Comparison of ENCODE assay signal across 15 cellular contexts in the genomic region with DNA sequence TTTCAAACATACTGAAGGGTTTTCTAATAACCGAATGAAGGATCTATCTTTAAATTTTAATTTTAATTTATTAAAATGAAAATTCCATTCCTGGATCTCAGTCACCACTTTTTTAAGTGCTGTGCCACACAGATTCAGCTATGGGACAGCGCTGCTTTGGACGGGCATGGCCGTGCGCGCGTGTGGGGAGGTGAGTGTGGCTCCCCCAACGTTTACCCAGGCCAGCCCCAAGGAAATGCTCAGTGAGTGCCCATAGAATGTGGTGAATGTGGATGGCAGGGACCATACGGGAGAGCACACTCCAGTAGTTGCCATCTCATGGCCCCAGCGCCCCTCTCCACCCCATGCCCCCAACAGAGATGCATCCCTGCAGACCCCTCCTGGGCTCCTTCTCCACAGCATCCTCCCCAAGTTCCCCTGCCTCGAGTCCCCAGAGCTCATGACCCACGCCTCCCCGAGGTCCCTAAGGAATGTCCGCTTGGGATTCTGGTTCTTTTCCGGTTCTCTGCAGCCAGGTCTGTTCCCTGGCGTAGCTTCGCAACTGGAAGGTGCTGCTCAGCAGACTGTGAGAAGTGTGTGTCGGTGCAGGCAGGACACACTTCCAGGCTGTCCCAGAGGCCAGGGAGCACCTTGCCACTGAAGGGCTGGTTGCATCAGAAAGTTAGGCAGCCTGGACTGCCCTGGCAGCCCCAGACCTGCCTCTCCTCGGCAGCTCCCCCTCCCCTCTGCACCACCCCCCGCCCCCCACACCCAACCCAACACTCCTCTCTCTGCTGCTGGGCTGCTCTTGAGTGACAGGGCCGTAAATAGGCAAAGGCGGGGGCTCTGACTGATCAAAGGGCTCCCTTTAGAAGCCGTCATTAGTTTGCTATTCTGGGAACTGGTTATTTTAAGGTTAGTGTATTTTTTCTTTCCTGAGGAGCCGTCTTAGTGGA.
DNase-seq lines count a peak whose midpoint lies in the region; ATAC-seq and TF ChIP-seq lines count a peak whose summit lies in the region.
"Had no signal": no experiment of that assay in that cellular context is flagged by ENCODE, and none has a peak within 500 bp of the region (broad histone marks: within the 10 kb centered on the region; RNA-seq: fewer than 3 reads in every experiment).

No MANE protein-coding gene starts in this region.

- H3K36me3 Mint-ChIP-seq in neural crest cell (ENCODE audit: low read depth) = peaks cover 6% of the 10 kb centered on the region

- peaks cover 12% of the 10 kb centered on the region for H3K27me3 Mint-ChIP-seq in neural crest cell (ENCODE audit: low read depth)

- H3K27ac Mint-ChIP-seq in neural crest cell (ENCODE audit: unreplicated experiment) = peak overlapping the region; percentile 71
- H3K27ac Mint-ChIP-seq: HFFc6, IgD-negative memory B cell had no signal

- H3K9ac ChIP-seq in BLaER1 treated with 17β-estradiol and CSF1 and Interleukin-3, amounts not matched to agents 10 nM and 100 nM = peak overlapping the region in 6 of 11 experiments; percentile 9 to 60 (median 35); a peak in 6 of 22 replicates

- peaks cover 0 to 49% (median 15%) of the 10 kb centered on the region in 11 experiments; a peak in 18 of 22 replicates for H3K27me3 ChIP-seq in BLaER1 treated with 17β-estradiol and CSF1 and Interleukin-3, amounts not matched to agents 10 nM and 100 nM
- H3K27me3 ChIP-seq in uterus (no peaks in the 10 kb centered on the region), BE2C (no peaks in the 10 kb centered on the region)

- H4K20me1 ChIP-seq in BLaER1 treated with 17β-estradiol and CSF1 and Interleukin-3, amounts not matched to agents 10 nM and 100 nM = peaks cover 0 to 15% (median 0%) of the 10 kb centered on the region in 11 experiments; a peak in 1 of 22 replicates

- DNase-seq in OCI-M1 (lab: John Stamatoyannopoulos, UW) = peak; percentile 60
- peak; percentile 46 for DNase-seq in cardiac septum (ENCODE audit: low spot score)
- no peak for DNase-seq in neural crest cell (ENCODE audit: low read depth, low spot score)
- DNase-seq in LoVo (ENCODE audit: low spot score) = no peak
- DNase-seq in uterus = no peak
- DNase-seq in BE2C = no peak
- DNase-seq: EL, HFFc6, NCI-H1436 treated with DMSO at 0.1 percent for 48 hours, NCI-H748 treated with DMSO at 0.1 percent for 48 hours had no signal

- peaks cover 24 to 61% (median 53%) of the 10 kb centered on the region in 10 experiments for H3K4me1 ChIP-seq in BLaER1 treated with 17β-estradiol and CSF1 and Interleukin-3, amounts not matched to agents 10 nM and 100 nM
- H3K4me1 ChIP-seq in uterus = no peaks in the 10 kb centered on the region
- H3K4me1 ChIP-seq in BE2C = no peaks in the 10 kb centered on the region
- H3K4me1 ChIP-seq: SJSA1 had no signal

- H3K36me3 ChIP-seq in BLaER1 treated with 17β-estradiol and CSF1 and Interleukin-3, amounts not matched to agents 10 nM and 100 nM = no peaks in the 10 kb centered on the region; a peak in 1 of 22 replicates
- no peaks in the 10 kb centered on the region for H3K36me3 ChIP-seq in uterus
- H3K36me3 ChIP-seq in BE2C = no peaks in the 10 kb centered on the region
- H3K36me3 ChIP-seq: SJSA1 had no signal

- ATAC-seq in GM21723 (IDR thresholded peaks at IDR 0.05; ENCODE audit: unreplicated experiment) = no peak
- ATAC-seq: esophagus mucosa had no signal

- peaks cover 2% of the 10 kb centered on the region for H3K9me3 Mint-ChIP-seq in neural crest cell
- H3K9me3 Mint-ChIP-seq: HFFc6 had no signal

- no peak for TF ChIP-seq POLR2A in uterus (IDR thresholded peaks at IDR 0.05)

- intact Hi-C loops in cardiac septum (cut with DNase I) (no loop called here), uterus (cut with DNase I; ENCODE audit: low total_unique reads) (no loop called here)

- peak overlapping the region in 4 of 10 experiments; percentile 26 to 40 (median 36); a peak in 7 of 20 replicates for H3K4me3 ChIP-seq in BLaER1 treated with 17β-estradiol and CSF1 and Interleukin-3, amounts not matched to agents 10 nM and 100 nM
- no peak overlapping the region for H3K4me3 ChIP-seq in uterus
- H3K4me3 ChIP-seq in BE2C (ENCODE audit: low read depth, low read length) = no peak overlapping the region
- H3K4me3 ChIP-seq: SJSA1 had no signal

- peaks cover 5 to 16% (median 12%) of the 10 kb centered on the region in 11 experiments; a peak in 18 of 22 replicates for H3K9me3 ChIP-seq in BLaER1 treated with 17β-estradiol and CSF1 and Interleukin-3, amounts not matched to agents 10 nM and 100 nM (replicated peaks in 1 of 11)
- no peaks in the 10 kb centered on the region for H3K9me3 ChIP-seq in uterus
- H3K9me3 ChIP-seq in BE2C = no peaks in the 10 kb centered on the region
- H3K9me3 ChIP-seq: SJSA1 had no signal

- H3K4me1 Mint-ChIP-seq in neural crest cell = peaks cover 22% of the 10 kb centered on the region

- no peak overlapping the region for H3K27ac ChIP-seq in BLaER1 treated with 17β-estradiol and CSF1 and Interleukin-3, amounts not matched to agents 10 nM and 100 nM
- H3K27ac ChIP-seq in uterus = no peak overlapping the region
- H3K27ac ChIP-seq: SJSA1 had no signal

- H3K4me3 Mint-ChIP-seq in neural crest cell = peak overlapping the region; percentile 81
- H3K4me3 Mint-ChIP-seq: HFFc6 had no signal

- TF ChIP-seq CTCF in neural crest cell (conservative IDR thresholded peaks at IDR 0.05) = no peak
- TF ChIP-seq CTCF in uterus (IDR thresholded peaks at IDR 0.05) = no peak
- no peak for TF ChIP-seq CTCF in BE2C (IDR thresholded peaks at IDR 0.05; ENCODE audit: low read depth, low read length)

- peak overlapping the region; percentile 61 to 99 (median 89) for H3K4me2 ChIP-seq in BLaER1 treated with 17β-estradiol and CSF1 and Interleukin-3, amounts not matched to agents 10 nM and 100 nM

Comparison
In these comparisons a context has a peak if more than half of its experiments do, and no peak if none do; other contexts are left out.
1. DNase-seq: peak in OCI-M1 (single experiment) and cardiac septum (single experiment); none in neural crest cell (single experiment), LoVo (single experiment), uterus (0 of 2) and BE2C (single experiment).